Comparison of ENCODE assay signal across 8 cellular contexts in the genomic region with DNA sequence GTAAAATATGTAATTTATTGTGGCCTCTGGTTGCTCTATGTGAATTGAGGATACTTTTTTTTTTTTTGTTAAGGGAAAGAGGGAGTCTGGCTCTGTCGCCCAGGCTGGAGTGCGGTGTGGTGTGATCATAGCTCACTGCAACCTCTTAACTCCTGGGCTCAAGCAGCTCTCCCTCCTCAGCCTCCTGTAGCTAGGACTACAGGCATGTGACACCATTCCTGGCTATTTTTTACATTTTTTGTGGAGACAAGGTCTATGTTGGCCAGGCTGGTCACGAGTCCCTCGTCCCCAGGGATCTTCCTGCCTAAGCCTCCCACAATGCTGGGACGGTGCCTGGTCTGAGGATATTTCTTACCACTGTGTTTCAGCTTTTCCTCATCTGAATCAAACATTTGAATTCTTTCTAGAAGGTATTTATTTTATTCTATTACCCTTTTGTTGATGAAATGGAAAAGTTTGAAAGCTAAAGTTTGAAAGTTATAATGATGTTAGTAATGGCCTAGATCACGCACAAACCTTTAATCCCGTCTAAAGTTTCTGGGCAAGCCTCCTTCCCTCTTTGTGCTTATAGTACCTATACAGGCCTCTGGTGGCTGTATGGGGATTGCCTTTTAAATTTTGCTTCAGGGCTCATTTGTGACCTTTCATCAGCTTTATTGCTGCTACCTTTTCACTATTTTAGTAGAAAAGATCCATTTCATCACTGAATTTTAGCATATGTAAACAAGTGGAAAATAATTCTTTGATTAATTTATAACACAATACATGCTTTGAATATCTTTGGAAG. TPM values are rescaled to one million over a fixed set of nuclear protein-coding genes. Genes with fewer than 3 reads are reported as not detected.
A peak's percentile ranks its signal among the peaks of the same experiment; 100 is the strongest.
DNase-seq lines count a peak whose midpoint lies in the region; ATAC-seq and TF ChIP-seq lines count a peak whose summit lies in the region.

No MANE protein-coding gene starts in this region.

- peak; percentile 24; the same call in 1 of the 2 replicates for TF ChIP-seq CTCF in LNCaP clone FGC (IDR thresholded peaks at IDR 0.05; ENCODE audit: control insufficient read depth, extremely low read depth, insufficient read depth)
- TF ChIP-seq CTCF in left ventricle myocardium inferior (IDR thresholded peaks at IDR 0.05; ENCODE audit: borderline replicate concordance) = no peak

- H3K4me1 ChIP-seq in ES-I3 (ENCODE audit: insufficient read depth, low read length) (no peaks in the 10 kb centered on the region), left ventricle myocardium inferior (peaks cover 70% of the 10 kb centered on the region)

- H3K9me3 ChIP-seq in ES-I3 (ENCODE audit: control insufficient read depth, insufficient read depth, low read length) (no peaks in the 10 kb centered on the region), left ventricle myocardium inferior (replicated peaks) (no peaks in the 10 kb centered on the region)

- no peak for ATAC-seq in HG02884 (IDR thresholded peaks at IDR 0.05; ENCODE audit: unreplicated experiment)
- no peak for ATAC-seq in GM18498 (IDR thresholded peaks at IDR 0.05; ENCODE audit: unreplicated experiment)
- no peak for ATAC-seq in HG02763 (IDR thresholded peaks at IDR 0.05; ENCODE audit: unreplicated experiment)

- no peaks in the 10 kb centered on the region for H3K27me3 ChIP-seq in left ventricle myocardium inferior (ENCODE audit: low read depth)

- H3K9ac ChIP-seq in ES-I3 (ENCODE audit: low read depth, low read length) = peak overlapping the region; percentile 97

- H3K36me3 Mint-ChIP-seq in activated naive CD8-positive, alpha-beta T cell treated with anti-CD3 and anti-CD28 coated beads for 36 hours = peaks cover 16% of the 10 kb centered on the region

- peak overlapping the region; percentile 98 for H3K27ac ChIP-seq in left ventricle myocardium inferior (replicated peaks)

- H3K4me1 Mint-ChIP-seq in activated naive CD8-positive, alpha-beta T cell treated with anti-CD3 and anti-CD28 coated beads for 36 hours = peaks cover 42% of the 10 kb centered on the region

- intact Hi-C loops in left ventricle myocardium inferior (cut with micrococcal nuclease) = loop anchor here (5.0 kb wide), 1 partner anchor 40 kb away; no protein-coding TSS in a partner anchor

- peak overlapping the region; percentile 99 for H3K27ac Mint-ChIP-seq in activated naive CD8-positive, alpha-beta T cell treated with anti-CD3 and anti-CD28 coated beads for 36 hours

- H3K4me3 ChIP-seq in LNCaP clone FGC (ENCODE audit: low read depth, low read length) = peak overlapping the region; percentile 97
- peak overlapping the region; percentile 94 for H3K4me3 ChIP-seq in left ventricle myocardium inferior

- DNase-seq in LNCaP clone FGC (ENCODE audit: low read depth) = no peak
- DNase-seq in activated naive CD8-positive, alpha-beta T cell treated with anti-CD3 and anti-CD28 coated beads for 36 hours = no peak
- peak; percentile 26 for DNase-seq in left ventricle myocardium inferior
- peak; percentile 51 for DNase-seq in pons (ENCODE audit: low spot score)

- no peaks in the 10 kb centered on the region for H3K27me3 Mint-ChIP-seq in activated naive CD8-positive, alpha-beta T cell treated with anti-CD3 and anti-CD28 coated beads for 36 hours

- H3K9me3 Mint-ChIP-seq in activated naive CD8-positive, alpha-beta T cell treated with anti-CD3 and anti-CD28 coated beads for 36 hours = no peaks in the 10 kb centered on the region

- H3K36me3 ChIP-seq in ES-I3 (ENCODE audit: insufficient read depth, low read length) (peaks cover under 1% of the 10 kb centered on the region; the same call in 1 of the 2 replicates), left ventricle myocardium inferior (peaks cover 18% of the 10 kb centered on the region)

- H3K4me3 Mint-ChIP-seq in activated naive CD8-positive, alpha-beta T cell treated with anti-CD3 and anti-CD28 coated beads for 36 hours = peak overlapping the region; percentile 97

RNA-seq across cellular contexts. Expression of gene IFRD1, which starts 2.0 kb away (rescaled TPM):
- total RNA-seq in activated naive CD8-positive, alpha-beta T cell treated with anti-CD3 and anti-CD28 coated beads for 36 hours = 10 to 100 TPM; 53.5 to 55.1 TPM
- 24.6 TPM for total RNA-seq in left ventricle myocardium inferior

RNA-seq across cellular contexts. Expression of gene LSMEM1, which starts 28.5 kb away (rescaled TPM):
- total RNA-seq in activated naive CD8-positive, alpha-beta T cell treated with anti-CD3 and anti-CD28 coated beads for 36 hours = under 1 TPM; 0.62 to 0.88 TPM
- total RNA-seq in left ventricle myocardium inferior = 3.5 TPM

Comparison
In these comparisons a context has a peak if more than half of its experiments do, and no peak if none do; other contexts are left out.
1. DNase-seq: peak in left ventricle myocardium inferior (single experiment) and pons (single experiment); none in LNCaP clone FGC (single experiment) and activated naive CD8-positive, alpha-beta T cell treated with anti-CD3 and anti-CD28 coated beads for 36 hours (single experiment).